Comparison of ENCODE assay signal across 22 cellular contexts in the genomic region with DNA sequence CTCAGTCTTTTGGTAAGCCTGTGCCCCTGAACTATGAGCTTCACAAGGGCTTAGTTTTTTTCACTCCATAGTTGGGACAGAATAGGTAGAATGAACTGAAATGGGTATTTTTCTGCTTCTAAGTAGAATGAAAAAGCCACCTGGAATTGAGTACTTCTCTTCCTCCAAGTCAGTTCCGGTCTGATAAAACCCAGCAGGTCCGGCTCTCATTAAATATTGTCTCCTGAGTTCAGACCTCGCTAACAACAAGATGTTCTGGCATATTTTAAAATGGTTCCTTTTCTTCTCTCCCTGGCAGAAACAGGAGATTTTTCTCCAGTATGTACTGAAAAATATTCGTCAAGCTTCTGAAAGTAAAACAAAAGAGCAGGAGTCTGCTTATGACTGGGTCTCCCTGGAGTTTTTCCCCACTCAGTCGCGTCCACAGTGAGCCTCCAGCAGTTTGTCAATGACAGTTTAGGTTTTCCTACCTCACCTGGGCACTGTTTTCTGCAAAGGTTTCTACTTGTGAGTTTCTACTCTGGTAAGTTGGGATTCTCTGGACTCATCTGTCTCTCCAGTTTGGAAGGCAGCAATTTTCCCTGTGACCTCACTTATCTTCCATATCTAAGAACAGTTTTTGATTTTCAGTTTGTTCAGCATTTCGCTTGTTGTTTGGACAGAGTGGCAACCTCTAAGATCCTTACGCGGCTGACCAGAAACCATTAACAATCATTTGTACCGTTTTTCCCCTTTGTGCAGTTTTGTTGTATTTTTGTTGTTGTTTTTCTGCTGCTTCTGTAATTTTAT.
"Had no signal": no experiment of that assay in that cellular context is flagged by ENCODE, and none has a peak within 500 bp of the region (broad histone marks: within the 10 kb centered on the region; RNA-seq: fewer than 3 reads in every experiment).

No MANE protein-coding gene starts in this region.

- H3K9me3 Mint-ChIP-seq: nephron progenitor cell had no signal

- H3K36me3 Mint-ChIP-seq: activated naive CD8-positive, alpha-beta T cell treated with anti-CD3 and anti-CD28 coated beads, Interleukin-2, amount 10 ng/mL, durations not matched to agents 7 days and 5 days had no signal

- H3K4me3 ChIP-seq: esophagus squamous epithelium, gastroesophageal sphincter, tibial artery had no signal

- H3K27ac ChIP-seq: esophagus squamous epithelium, gastroesophageal sphincter, tibial artery had no signal

- H3K4me1 ChIP-seq: esophagus squamous epithelium, gastroesophageal sphincter, tibial artery had no signal

- H3K9me3 ChIP-seq: esophagus squamous epithelium, gastroesophageal sphincter, tibial artery had no signal

- H3K27me3 Mint-ChIP-seq: activated naive CD8-positive, alpha-beta T cell treated with anti-CD3 and anti-CD28 coated beads, Interleukin-2, amount 10 ng/mL, durations not matched to agents 7 days and 5 days; stimulated activated naive CD8-positive, alpha-beta T cell treated with anti-CD3 and anti-CD28 coated beads, Interleukin-15, Interleukin-2, amounts not matched to agents 100 ng/mL and 50 ng/mL, for 24 hours had no signal

- DNase-seq: activated CD4-positive, alpha-beta T cell treated with anti-CD3 and anti-CD28 coated beads for 4 hours; activated CD4-positive, alpha-beta T cell treated with anti-CD3 and anti-CD28 coated beads, Interleukin-2, amount 50 U/mL, for 48 hours; activated CD4-positive, CD25-positive, alpha-beta regulatory T cell; activated effector memory CD4-positive, alpha-beta T cell treated with Interleukin-2 at 50 U/mL for 16 hours; activated naive CD4-positive, alpha-beta T cell treated with anti-CD3 and anti-CD28 coated beads for 36 hours; activated naive CD8-positive, alpha-beta T cell treated with anti-CD3 and anti-CD28 coated beads, Interleukin-2, amount 10 ng/mL, durations not matched to agents 7 days and 5 days; activated T-cell treated with anti-CD3 and anti-CD28 coated beads, Interleukin-2, amount 50 U/mL, for 72 hours; amniotic stem cell; cortex of kidney; endodermal cell; esophagus squamous epithelium; head of caudate nucleus; mesenchymal stem cell; nephron progenitor cell; nucleus accumbens; stimulated activated CD4-positive, alpha-beta T cell treated with anti-CD3 and anti-CD28 coated beads, Interleukin-12 subunit alpha, Interleukin-12 subunit beta, amount 100 ng/mL, for 4 hours; stimulated activated CD4-positive, alpha-beta T cell treated with anti-CD3 and anti-CD28 coated beads, Interleukin-4, amount 100 ng/mL, for 4 hours; substantia nigra; tibial artery had no signal

- H3K27me3 ChIP-seq: esophagus squamous epithelium, gastroesophageal sphincter, tibial artery had no signal

- H3K4me1 Mint-ChIP-seq: activated naive CD8-positive, alpha-beta T cell treated with anti-CD3 and anti-CD28 coated beads, Interleukin-2, amount 10 ng/mL, durations not matched to agents 7 days and 5 days; nephron progenitor cell had no signal

- ATAC-seq: activated T-cell treated with anti-CD3 and anti-CD28 coated beads, Interleukin-2, amount 50 U/mL, for 72 hours; gastroesophageal sphincter had no signal

- H3K27ac Mint-ChIP-seq: activated naive CD4-positive, alpha-beta T cell treated with anti-CD3 and anti-CD28 coated beads for 36 hours; activated naive CD8-positive, alpha-beta T cell treated with anti-CD3 and anti-CD28 coated beads, Interleukin-2, amount 10 ng/mL, durations not matched to agents 7 days and 5 days; endodermal cell; nephron progenitor cell; stimulated activated naive CD8-positive, alpha-beta T cell treated with anti-CD3 and anti-CD28 coated beads, Interleukin-15, Interleukin-2, amounts not matched to agents 100 ng/mL and 50 ng/mL, for 24 hours; T-helper 1 cell treated with Interleukin-12 subunit alpha and Interleukin-12 subunit beta and Interleukin-4 antibody, amounts not matched to agents 30 μg/mL and 1 μg/mL, for 36 hours had no signal

- H3K4me3 Mint-ChIP-seq: activated naive CD4-positive, alpha-beta T cell treated with anti-CD3 and anti-CD28 coated beads for 36 hours; activated naive CD8-positive, alpha-beta T cell treated with anti-CD3 and anti-CD28 coated beads, Interleukin-2, amount 10 ng/mL, durations not matched to agents 7 days and 5 days; activated T-cell treated with anti-CD3 and anti-CD28 coated beads, Interleukin-2, amount 50 U/mL, for 72 hours; endodermal cell; nephron progenitor cell; stimulated activated naive CD8-positive, alpha-beta T cell treated with anti-CD3 and anti-CD28 coated beads, Interleukin-15, Interleukin-2, amounts not matched to agents 100 ng/mL and 50 ng/mL, for 24 hours; T-helper 1 cell treated with Interleukin-12 subunit alpha and Interleukin-12 subunit beta and Interleukin-4 antibody, amounts not matched to agents 30 μg/mL and 1 μg/mL, for 36 hours had no signal

- H3K36me3 ChIP-seq: esophagus squamous epithelium, gastroesophageal sphincter, tibial artery had no signal
